In genomic region chr2:111424863-111425309, GRCh38 we compare ENCODE assay signal across 8 cellular contexts.
DNase-seq lines count a peak whose midpoint lies in the region; ATAC-seq and TF ChIP-seq lines count a peak whose summit lies in the region.
"Not testable (repeated sequence)": the region's sequence is repeated elsewhere in the genome, so short reads cannot be mapped to it uniquely, and the experiment has no call there.

No MANE protein-coding gene starts in this region.

- H3K4me1 ChIP-seq in OCI-LY1 (ENCODE audit: insufficient read depth, low read length, severe bottlenecking), result peaks cover 38% of the 10 kb centered on the region

- not testable (repeated sequence) for H3K9ac ChIP-seq in OCI-LY1 (ENCODE audit: low read length)

- not testable (repeated sequence) for H3K27me3 ChIP-seq in OCI-LY1 (ENCODE audit: insufficient read depth, low read length)

- not testable (repeated sequence) for H3K4me3 ChIP-seq in OCI-LY1 (ENCODE audit: low read depth, low read length, poor library complexity, severe bottlenecking)

- H3K27ac ChIP-seq in OCI-LY1 (ENCODE audit: low read depth, low read length, poor library complexity, severe bottlenecking), result peak overlapping the region; percentile 57

- H4K20me1 ChIP-seq in OCI-LY1 (ENCODE audit: insufficient read depth, low read length), result not testable (repeated sequence)

- not testable (repeated sequence) for H3F3A ChIP-seq in OCI-LY1 (ENCODE audit: insufficient read depth, low read length)

- not testable (repeated sequence) for H3K9me2 ChIP-seq in OCI-LY1 (ENCODE audit: low read depth, low read length)

- peak; percentile 63 for ATAC-seq in GM19351 (IDR thresholded peaks at IDR 0.05; ENCODE audit: unreplicated experiment)
- peak; percentile 37 for ATAC-seq in HG02840 (IDR thresholded peaks at IDR 0.05; ENCODE audit: low FRiP score, unreplicated experiment)
- peak; percentile 71 for ATAC-seq in memory B cell (ENCODE audit: low read depth)

- H3K9me3 ChIP-seq in OCI-LY1 (ENCODE audit: low read length), result not testable (repeated sequence)

- not testable (repeated sequence) for H3K9me3 Mint-ChIP-seq in activated CD4-positive, alpha-beta memory T cell treated with anti-CD3 and anti-CD28 coated beads, Interleukin-2, amount 10 ng/mL, durations not matched to agents 7 days and 5 days; memory B cell

- H3K4me1 Mint-ChIP-seq in activated CD4-positive, alpha-beta memory T cell treated with anti-CD3 and anti-CD28 coated beads, Interleukin-2, amount 10 ng/mL, durations not matched to agents 7 days and 5 days, result peaks cover 31% of the 10 kb centered on the region
- H3K4me1 Mint-ChIP-seq in memory B cell, result peaks cover 13% of the 10 kb centered on the region

- POLR2A ChIA-PET in activated CD4-positive, alpha-beta memory T cell treated with anti-CD3 and anti-CD28 coated beads, Interleukin-2, amount 10 ng/mL, durations not matched to agents 7 days and 5 days (lab: Charles Lee), result not testable (repeated sequence)

- peak; percentile 3 for DNase-seq in CD1c-positive myeloid dendritic cell (ENCODE audit: extremely low spot score)
- DNase-seq in activated CD4-positive, alpha-beta memory T cell treated with anti-CD3 and anti-CD28 coated beads, Interleukin-2, amount 10 ng/mL, durations not matched to agents 7 days and 5 days, result peak; percentile 39
- DNase-seq in activated effector memory CD4-positive, alpha-beta T cell treated with Interleukin-2 at 50 U/mL for 16 hours, result peak; percentile 42
- DNase-seq in memory B cell (ENCODE audit: low spot score in 2 of 2), result peak in 1 of 2 donors; percentile 61
- peak; percentile 36 to 49 for DNase-seq in stimulated activated CD4-positive, alpha-beta T cell treated with anti-CD3 and anti-CD28 coated beads, Interleukin-4, amount 100 ng/mL, for 48 hours (ENCODE audit: low read depth in 2 of 2)

- not testable (repeated sequence) for H3K4me3 Mint-ChIP-seq in activated CD4-positive, alpha-beta memory T cell treated with anti-CD3 and anti-CD28 coated beads, Interleukin-2, amount 10 ng/mL, durations not matched to agents 7 days and 5 days; memory B cell

- CTCF ChIA-PET in activated CD4-positive, alpha-beta memory T cell treated with anti-CD3 and anti-CD28 coated beads, Interleukin-2, amount 10 ng/mL, durations not matched to agents 7 days and 5 days (lab: Charles Lee), result not testable (repeated sequence)

- TF ChIP-seq CTCF in OCI-LY1 (IDR thresholded peaks at IDR 0.05; ENCODE audit: low read length), result not testable (repeated sequence)

- not testable (repeated sequence) for H3K4me2 ChIP-seq in OCI-LY1 (ENCODE audit: low read length)

- not testable (repeated sequence) for H3K79me2 ChIP-seq in OCI-LY1 (ENCODE audit: insufficient read depth, low read length)

- H3K27ac Mint-ChIP-seq in activated CD4-positive, alpha-beta memory T cell treated with anti-CD3 and anti-CD28 coated beads, Interleukin-2, amount 10 ng/mL, durations not matched to agents 7 days and 5 days; memory B cell: not testable (repeated sequence)

- H3K36me3 Mint-ChIP-seq in activated CD4-positive, alpha-beta memory T cell treated with anti-CD3 and anti-CD28 coated beads, Interleukin-2, amount 10 ng/mL, durations not matched to agents 7 days and 5 days (ENCODE audit: low read depth), result peaks cover 23% of the 10 kb centered on the region
- not testable (repeated sequence) for H3K36me3 Mint-ChIP-seq in memory B cell

- not testable (repeated sequence) for H3K27me3 Mint-ChIP-seq in activated CD4-positive, alpha-beta memory T cell treated with anti-CD3 and anti-CD28 coated beads, Interleukin-2, amount 10 ng/mL, durations not matched to agents 7 days and 5 days; memory B cell

- H2AFZ ChIP-seq in OCI-LY1 (ENCODE audit: low read length), result not testable (repeated sequence)

- H3K36me3 ChIP-seq in OCI-LY1 (ENCODE audit: insufficient read depth, low read length), result not testable (repeated sequence)
